1 cellular context compared by ENCODE assay signal in the genomic region with DNA sequence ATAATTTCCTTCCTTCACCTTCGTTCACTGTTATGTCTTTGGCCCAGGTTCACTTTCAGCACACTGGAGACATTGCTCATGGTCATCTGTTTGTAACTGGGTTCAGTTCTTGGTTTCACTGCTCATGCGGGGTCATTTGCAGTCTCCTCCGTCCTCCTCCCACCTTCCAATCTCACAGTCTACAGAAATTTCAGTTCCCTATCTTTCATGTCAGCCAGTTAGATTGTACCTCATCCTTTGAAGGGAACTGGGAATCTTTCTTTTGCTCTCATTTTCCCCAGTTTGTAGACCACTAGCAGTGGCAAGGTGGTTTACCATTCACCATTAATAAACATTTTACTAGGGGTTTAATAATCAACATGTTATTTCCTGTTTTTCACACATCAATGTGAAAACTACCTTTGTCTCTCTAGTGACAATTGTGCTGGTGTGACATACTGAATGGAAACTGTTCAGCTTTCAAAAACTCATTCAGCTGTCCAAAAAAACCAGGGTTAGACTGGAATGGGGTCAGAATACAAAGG.
A peak's percentile ranks its signal among the peaks of the same experiment; 100 is the strongest.
TF ChIP-seq lines count a peak whose summit lies in the region.

No MANE protein-coding gene starts in this region.

TF ChIP-seq in GM12878, 131 proteins besides CTCF, POLR2A, EP300 and RAD21 (continued from another document):
- TF ChIP-seq, protein P1, sequence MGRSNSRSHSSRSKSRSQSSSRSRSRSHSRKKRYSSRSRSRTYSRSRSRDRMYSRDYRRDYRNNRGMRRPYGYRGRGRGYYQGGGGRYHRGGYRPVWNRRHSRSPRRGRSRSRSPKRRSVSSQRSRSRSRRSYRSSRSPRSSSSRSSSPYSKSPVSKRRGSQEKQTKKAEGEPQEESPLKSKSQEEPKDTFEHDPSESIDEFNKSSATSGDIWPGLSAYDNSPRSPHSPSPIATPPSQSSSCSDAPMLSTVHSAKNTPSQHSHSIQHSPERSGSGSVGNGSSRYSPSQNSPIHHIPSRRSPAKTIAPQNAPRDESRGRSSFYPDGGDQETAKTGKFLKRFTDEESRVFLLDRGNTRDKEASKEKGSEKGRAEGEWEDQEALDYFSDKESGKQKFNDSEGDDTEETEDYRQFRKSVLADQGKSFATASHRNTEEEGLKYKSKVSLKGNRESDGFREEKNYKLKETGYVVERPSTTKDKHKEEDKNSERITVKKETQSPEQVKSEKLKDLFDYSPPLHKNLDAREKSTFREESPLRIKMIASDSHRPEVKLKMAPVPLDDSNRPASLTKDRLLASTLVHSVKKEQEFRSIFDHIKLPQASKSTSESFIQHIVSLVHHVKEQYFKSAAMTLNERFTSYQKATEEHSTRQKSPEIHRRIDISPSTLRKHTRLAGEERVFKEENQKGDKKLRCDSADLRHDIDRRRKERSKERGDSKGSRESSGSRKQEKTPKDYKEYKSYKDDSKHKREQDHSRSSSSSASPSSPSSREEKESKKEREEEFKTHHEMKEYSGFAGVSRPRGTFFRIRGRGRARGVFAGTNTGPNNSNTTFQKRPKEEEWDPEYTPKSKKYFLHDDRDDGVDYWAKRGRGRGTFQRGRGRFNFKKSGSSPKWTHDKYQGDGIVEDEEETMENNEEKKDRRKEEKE (IDR thresholded peaks at IDR 0.05): no peak
- TF ChIP-seq NBN (IDR thresholded peaks at IDR 0.05): peak; percentile 60
- peak; percentile 53; the same call in 1 of the 2 replicates for TF ChIP-seq BCL11A (IDR thresholded peaks at IDR 0.05; ENCODE audit: low read depth, low read length)
